In the genomic region with DNA sequence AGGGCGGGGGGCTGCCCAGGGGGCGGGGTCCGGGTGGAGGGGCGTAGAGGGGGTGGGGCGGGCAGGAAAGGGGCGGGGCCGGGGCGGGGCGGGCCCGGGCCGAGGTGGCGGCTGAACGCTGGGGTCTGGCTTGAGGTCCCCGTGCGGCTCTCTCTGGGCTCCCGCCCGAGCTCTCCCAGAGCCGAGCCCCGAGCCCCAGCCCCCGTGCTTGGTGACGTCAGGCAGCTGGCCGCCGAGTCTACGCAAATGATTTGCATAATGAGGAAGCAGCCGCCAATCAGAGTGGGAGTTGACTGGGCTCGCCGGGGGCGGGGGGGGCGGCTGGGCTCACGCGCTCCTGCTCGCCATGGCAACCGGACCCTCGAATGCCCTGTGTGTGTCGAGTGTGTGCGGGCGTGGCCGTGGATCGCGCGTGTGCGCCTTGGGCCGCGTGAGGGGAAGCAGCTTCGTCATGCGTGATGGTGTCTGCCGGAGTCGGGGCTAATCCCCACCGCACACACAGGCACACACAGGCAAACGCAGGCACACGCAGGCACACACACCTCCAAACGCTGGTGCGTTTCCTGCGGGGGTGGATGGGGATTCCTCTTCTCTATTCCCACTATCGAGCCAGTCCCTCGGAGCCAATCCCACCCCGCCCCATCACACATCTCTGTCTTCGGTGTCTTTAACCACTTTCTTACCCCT, we compare ENCODE assay signal across 8 cellular contexts. TPM values are rescaled to one million over a fixed set of nuclear protein-coding genes. Genes with fewer than 3 reads are reported as not detected.
DNase-seq lines count a peak whose midpoint lies in the region; ATAC-seq and TF ChIP-seq lines count a peak whose summit lies in the region.

Gene CELF6 (minus strand): TSS at position 173 of the 687 bp plus-strand sequence. CDS start 283 bp downstream, outside the sequence.

- intact Hi-C loops in breast epithelium (cut with DNase I; ENCODE audit: low total_unique reads) = no loop called here

- H3K9me3 Mint-ChIP-seq in WTC11 = peaks cover 19% of the 10 kb centered on the region

- peak; percentile 72 for ATAC-seq in HG02678 (IDR thresholded peaks at IDR 0.05; ENCODE audit: unreplicated experiment)
- ATAC-seq in WTC11 = peak; percentile 94
- no peak for ATAC-seq in HG03039 (IDR thresholded peaks at IDR 0.05; ENCODE audit: unreplicated experiment)

- TF ChIP-seq CTCF in WTC11 (IDR thresholded peaks at IDR 0.05) (no peak), breast epithelium (IDR thresholded peaks at IDR 0.05) (no peak)

- H3K27me3 Mint-ChIP-seq in WTC11 (ENCODE audit: low read depth) = peaks cover 71% of the 10 kb centered on the region

- H3K36me3 ChIP-seq in breast epithelium = no peaks in the 10 kb centered on the region

- no peaks in the 10 kb centered on the region for H3K4me1 ChIP-seq in breast epithelium

- POLR2A ChIA-PET in WTC11 (lab: Charles Lee) = no interaction called here

- DNase-seq in Daoy (ENCODE audit: low read depth) (peak; percentile 81), NCI-H2171 (lab: John Stamatoyannopoulos, UW) (peak; percentile 90), WTC11 (ENCODE audit: low spot score) (peak; percentile 98), breast epithelium (ENCODE audit: low spot score in 2 of 2) (peak; percentile 55 to 61), iPS-NIHi11 (ENCODE audit: low spot score) (peak; percentile 98)

- H3K9me3 ChIP-seq in breast epithelium = peaks cover 0 to 4% of the 10 kb centered on the region in 2 donors

- H3K27ac Mint-ChIP-seq in WTC11 = peak within 1 kb of the TSS; percentile 15; the same call in 1 of the 2 replicates

- H3K4me3 Mint-ChIP-seq in WTC11 = peak within 1 kb of the TSS; percentile 74

- no peaks in the 10 kb centered on the region for H3K27me3 ChIP-seq in breast epithelium

- H3K27ac ChIP-seq in breast epithelium (peak within 1 kb of the TSS in 1 of 2 donors; percentile 33), skin epidermis (peak within 1 kb of the TSS in 1 of 21 experiments; percentile 31)

- TF ChIP-seq POLR2A in breast epithelium (IDR thresholded peaks at IDR 0.05) = no peak

- peak within 1 kb of the TSS; percentile 38 to 69 (median 58) for H3K4me3 ChIP-seq in breast epithelium
- peak within 1 kb of the TSS; percentile 23 to 58 (median 46) for H3K4me3 ChIP-seq in skin epidermis

- peaks cover 7% of the 10 kb centered on the region; the same call in 1 of the 2 replicates for H3K36me3 Mint-ChIP-seq in WTC11

- CTCF ChIA-PET in WTC11 (lab: Charles Lee) = no interaction called here

- H3K4me1 Mint-ChIP-seq in WTC11 = peaks cover 12% of the 10 kb centered on the region

TF ChIP-seq in WTC11, 78 proteins besides CTCF, POLR2A, EP300 and RAD21:
- peak; percentile 16; the same call in 1 of the 2 replicates for TF ChIP-seq FOXK1 (CRISPR knock-in tag; IDR thresholded peaks at IDR 0.05)
- TF ChIP-seq SMAD3 (CRISPR knock-in tag; IDR thresholded peaks at IDR 0.05; ENCODE audit: borderline replicate concordance) = no peak
- TF ChIP-seq AR (CRISPR knock-in tag; IDR thresholded peaks at IDR 0.05) = no peak

RNA-seq across cellular contexts. Expression of gene CELF6, which starts in this region (rescaled TPM):
- 0.40 and 0.57 TPM in 2 replicates for total RNA-seq in Daoy (2014; rRNA removed; shearing (Covaris generic))
- not detected in 3 replicates for total RNA-seq in WTC11 (2021)
- 1 to 10 TPM; 2.6 to 3.5 (median 2.9) TPM for total RNA-seq in breast epithelium

Comparison
In these comparisons a context has a peak if more than half of its experiments do, and no peak if none do; other contexts are left out.
1. Peak in DNase-seq in Daoy; RNA of the gene not detected or under 1 TPM.
2. Peak in DNase-seq and ATAC-seq in WTC11; RNA of the gene not detected or under 1 TPM.